In the genomic region with DNA sequence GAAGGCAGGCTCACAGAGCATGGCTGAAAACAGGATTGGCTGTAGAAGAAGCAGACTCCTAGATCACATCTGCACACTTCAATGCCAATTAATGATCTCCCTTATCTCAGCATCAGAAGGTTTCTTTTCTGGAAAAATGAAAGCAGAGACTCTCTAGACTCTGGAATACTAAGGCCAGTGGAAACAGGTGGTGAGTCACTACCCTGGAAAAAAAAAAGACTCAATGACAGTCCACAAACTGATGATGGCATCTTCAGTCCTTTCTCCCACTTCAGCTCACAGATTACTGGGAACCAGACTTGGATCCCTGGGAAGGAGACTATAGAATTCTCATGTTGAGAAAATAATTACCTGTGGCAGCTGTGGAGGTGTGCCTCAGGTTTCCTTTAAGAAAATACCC, we compare ENCODE assay signal across 23 cellular contexts.
"Had no signal": no experiment of that assay in that cellular context is flagged by ENCODE, and none has a peak within 500 bp of the region (broad histone marks: within the 10 kb centered on the region; RNA-seq: fewer than 3 reads in every experiment).

No MANE protein-coding gene starts in this region.

- H3K4me2 ChIP-seq: neural progenitor cell had no signal

- H3K9me3 Mint-ChIP-seq: neural progenitor cell; stimulated activated naive CD8-positive, alpha-beta T cell treated with anti-CD3 and anti-CD28 coated beads, Interleukin-15, Interleukin-2, amounts not matched to agents 100 ng/mL and 50 ng/mL, for 24 hours had no signal

- H3K27me3 Mint-ChIP-seq: activated naive CD8-positive, alpha-beta T cell treated with anti-CD3 and anti-CD28 coated beads for 36 hours had no signal

- FAIRE-seq: kidney, urothelium cell line had no signal

- H3K27ac ChIP-seq: epithelial cell of prostate, left lung, neural progenitor cell, right atrium auricular region, skin epidermis, tibial nerve had no signal

- H3K4me1 ChIP-seq: left lung, neural progenitor cell, right atrium auricular region, tibial nerve had no signal

- H3K4me3 ChIP-seq: left lung, mucosa of descending colon, neural progenitor cell, right atrium auricular region, skin epidermis, tibial nerve had no signal

- H3K27me3 ChIP-seq: left lung, neural progenitor cell, right atrium auricular region, tibial nerve had no signal

- H3K36me3 Mint-ChIP-seq: activated naive CD8-positive, alpha-beta T cell treated with anti-CD3 and anti-CD28 coated beads for 36 hours; memory B cell; neural progenitor cell had no signal

- H3K36me3 ChIP-seq: left lung, neural progenitor cell, right atrium auricular region, tibial nerve had no signal

- ATAC-seq: effector memory CD8-positive, alpha-beta T cell; left lung; mucosa of descending colon; naive thymus-derived CD4-positive, alpha-beta T cell had no signal

- H2AFZ ChIP-seq: neural progenitor cell had no signal

- H3K9ac ChIP-seq: neural progenitor cell had no signal

- H3K4me1 Mint-ChIP-seq: activated naive CD8-positive, alpha-beta T cell treated with anti-CD3 and anti-CD28 coated beads for 36 hours; memory B cell; neural progenitor cell had no signal

- H3K27ac Mint-ChIP-seq: activated naive CD8-positive, alpha-beta T cell treated with anti-CD3 and anti-CD28 coated beads for 36 hours; activated T-helper 1 cell treated with anti-CD3 and anti-CD28 coated beads, Interleukin-12 subunit alpha, Interleukin-12 subunit beta, Interleukin-2, Interleukin-4 antibody, amounts not matched to agents 30 ng/mL and 10 ng/mL and 1 ng/mL, durations not matched to agents 14 hours and 24 hours and 36 hours; effector memory CD8-positive, alpha-beta T cell; memory B cell; naive thymus-derived CD4-positive, alpha-beta T cell; neural progenitor cell; progenitor cell of endocrine pancreas; stimulated activated naive CD8-positive, alpha-beta T cell treated with anti-CD3 and anti-CD28 coated beads, Interleukin-15, Interleukin-2, amounts not matched to agents 100 ng/mL and 50 ng/mL, for 24 hours had no signal

- H3K4me3 Mint-ChIP-seq: activated naive CD8-positive, alpha-beta T cell treated with anti-CD3 and anti-CD28 coated beads for 36 hours; activated T-helper 1 cell treated with anti-CD3 and anti-CD28 coated beads, Interleukin-12 subunit alpha, Interleukin-12 subunit beta, Interleukin-2, Interleukin-4 antibody, amounts not matched to agents 30 ng/mL and 10 ng/mL and 1 ng/mL, durations not matched to agents 14 hours and 24 hours and 36 hours; effector memory CD8-positive, alpha-beta T cell; memory B cell; naive thymus-derived CD4-positive, alpha-beta T cell; neural progenitor cell; stimulated activated naive CD8-positive, alpha-beta T cell treated with anti-CD3 and anti-CD28 coated beads, Interleukin-15, Interleukin-2, amounts not matched to agents 100 ng/mL and 50 ng/mL, for 24 hours had no signal

- H3K9me3 ChIP-seq: left lung, mucosa of descending colon, right atrium auricular region, tibial nerve had no signal

- DNase-seq: activated CD4-positive, alpha-beta T cell treated with anti-CD3 and anti-CD28 coated beads, Interleukin-2, amount 50 U/mL, for 48 hours; activated naive CD4-positive, alpha-beta T cell; activated naive CD8-positive, alpha-beta T cell treated with anti-CD3 and anti-CD28 coated beads for 36 hours; amygdala; caudate nucleus; effector memory CD8-positive, alpha-beta T cell; foreskin melanocyte; glutamatergic neuron; hypothalamus; kidney; left lung; mucosa of descending colon; naive thymus-derived CD4-positive, alpha-beta T cell had no signal
